Comparison of ENCODE assay signal across 36 cellular contexts in the genomic region with DNA sequence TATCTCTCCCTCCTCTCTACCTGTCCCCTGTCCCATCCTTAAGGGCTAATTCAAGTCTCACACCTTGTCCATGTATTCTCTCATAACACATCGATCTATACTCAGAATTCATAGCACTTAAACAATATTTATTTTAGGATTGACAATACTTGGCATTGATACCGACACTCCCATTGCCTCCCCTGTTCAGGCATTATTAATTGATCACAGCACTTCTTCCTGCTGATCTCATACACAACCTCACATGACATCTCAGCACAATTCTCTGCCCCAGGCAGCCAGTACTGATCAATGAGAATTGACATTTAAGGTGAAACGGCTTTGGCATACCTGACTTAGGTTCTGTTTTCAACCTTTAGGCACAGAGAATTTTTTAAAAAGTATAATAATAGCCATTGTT.
DNase-seq lines count a peak whose midpoint lies in the region; ATAC-seq and TF ChIP-seq lines count a peak whose summit lies in the region.
"Had no signal": no experiment of that assay in that cellular context is flagged by ENCODE, and none has a peak within 500 bp of the region (broad histone marks: within the 10 kb centered on the region; RNA-seq: fewer than 3 reads in every experiment).

No MANE protein-coding gene starts in this region.

- peak overlapping the region; percentile 74 for H3K27ac ChIP-seq in ACC112 (ENCODE audit: low read depth, low read length)
- H3K27ac ChIP-seq in SJSA1, result peak overlapping the region; percentile 70
- peak overlapping the region in 12 of 21 experiments; percentile 5 to 81 (median 36) for H3K27ac ChIP-seq in skin epidermis
- H3K27ac ChIP-seq: neutrophil, PC-9, right lobe of liver had no signal

- intact Hi-C loops in head of caudate nucleus (cut with DNase I), result no loop called here

- peak overlapping the region; percentile 33; the same call in 1 of the 2 replicates for H3K4me3 ChIP-seq in ACC112 (ENCODE audit: low read depth, low read length)
- H3K4me3 ChIP-seq in SJSA1, result no peak overlapping the region
- no peak overlapping the region for H3K4me3 ChIP-seq in fibroblast of mammary gland (ENCODE audit: control insufficient read depth, low read depth, low read length)
- H3K4me3 ChIP-seq in skin epidermis, result no peak overlapping the region
- H3K4me3 ChIP-seq: GM12878, heart left ventricle, PC-9, prostate gland, right lobe of liver had no signal

- TF ChIP-seq CTCF in fibroblast of mammary gland (conservative IDR thresholded peaks at IDR 0.05; ENCODE audit: control insufficient read depth, insufficient read depth, low read depth, low read length), result no peak

- H3K9me3 ChIP-seq in SJSA1 (replicated peaks), result no peaks in the 10 kb centered on the region
- H3K9me3 ChIP-seq: heart left ventricle, neutrophil, prostate gland, right lobe of liver had no signal

- H2AFZ ChIP-seq in ACC112 (ENCODE audit: low read length, unreplicated experiment), result peak overlapping the region; percentile 25
- H2AFZ ChIP-seq: PC-9 had no signal

- H3K4me1 ChIP-seq in ACC112 (ENCODE audit: control insufficient read depth, insufficient read depth, low read length, unreplicated experiment) (peaks cover 21% of the 10 kb centered on the region), SJSA1 (replicated peaks) (peaks cover 46% of the 10 kb centered on the region)
- H3K4me1 ChIP-seq: prostate gland, right lobe of liver had no signal

- H3K79me2 ChIP-seq in ACC112 (ENCODE audit: control insufficient read depth, insufficient read depth, low read length, unreplicated experiment), result no peaks in the 10 kb centered on the region

- no peak for ATAC-seq in GM19023 (IDR thresholded peaks at IDR 0.05; ENCODE audit: unreplicated experiment)
- ATAC-seq in GM21576 (IDR thresholded peaks at IDR 0.05; ENCODE audit: unreplicated experiment), result no peak
- ATAC-seq: activated CD4-positive, alpha-beta T cell treated with anti-CD3 and anti-CD28 coated beads for 36 hours; GM12878; HepG2; naive thymus-derived CD4-positive, alpha-beta T cell; right lobe of liver had no signal

- H3K36me3 ChIP-seq in ACC112 (ENCODE audit: insufficient read depth, low read length) (no peaks in the 10 kb centered on the region), SJSA1 (no peaks in the 10 kb centered on the region)
- H3K36me3 ChIP-seq: heart left ventricle, neutrophil, prostate gland, right lobe of liver had no signal

- no peaks in the 10 kb centered on the region for H3K27me3 ChIP-seq in ACC112 (ENCODE audit: insufficient read depth, low read length)
- no peaks in the 10 kb centered on the region for H3K27me3 ChIP-seq in SJSA1 (replicated peaks)
- H3K27me3 ChIP-seq: heart left ventricle, right lobe of liver had no signal

- DNase-seq in SJSA1 (ENCODE audit: low read depth in 1 of 2, low spot score in 2 of 2), result no peak
- peak; percentile 5 for DNase-seq in fibroblast of mammary gland (ENCODE audit: low read depth)
- DNase-seq in head of caudate nucleus, result no peak
- DNase-seq in NCI-H510A treated with DMSO at 0.1 percent for 48 hours (lab: John Stamatoyannopoulos, UW), result no peak
- DNase-seq: activated CD4-positive, alpha-beta T cell treated with anti-CD3 and anti-CD28 coated beads for 36 hours; anterior cingulate cortex; CD4-positive, alpha-beta memory T cell; cortex of kidney; DMS 273 treated with DMSO at 0.1 percent for 48 hours; effector memory CD4-positive, alpha-beta T cell; HCEC 1CT; heart left ventricle; islet precursor cell; Kasumi-1; left ventricle myocardium superior; midbrain; MV-4-11; naive thymus-derived CD4-positive, alpha-beta T cell; NCI-H1436 treated with DMSO at 0.1 percent for 48 hours; NCI-H2081 treated with DMSO at 0.1 percent for 48 hours; NCI-H226; NCI-H69; PC-9; right lobe of liver; SHP77 treated with DMSO at 0.1 percent for 48 hours; stimulated activated CD4-positive, alpha-beta T cell treated with anti-CD3 and anti-CD28 coated beads, Interleukin-15, amount 100 ng/mL, for 24 hours; stimulated activated CD4-positive, alpha-beta T cell treated with anti-CD3 and anti-CD28 coated beads, Interleukin-4, amount 100 ng/mL, for 4 hours; SW 1271 had no signal
